Comparison of ENCODE assay signal across 8 cellular contexts in the genomic region with DNA sequence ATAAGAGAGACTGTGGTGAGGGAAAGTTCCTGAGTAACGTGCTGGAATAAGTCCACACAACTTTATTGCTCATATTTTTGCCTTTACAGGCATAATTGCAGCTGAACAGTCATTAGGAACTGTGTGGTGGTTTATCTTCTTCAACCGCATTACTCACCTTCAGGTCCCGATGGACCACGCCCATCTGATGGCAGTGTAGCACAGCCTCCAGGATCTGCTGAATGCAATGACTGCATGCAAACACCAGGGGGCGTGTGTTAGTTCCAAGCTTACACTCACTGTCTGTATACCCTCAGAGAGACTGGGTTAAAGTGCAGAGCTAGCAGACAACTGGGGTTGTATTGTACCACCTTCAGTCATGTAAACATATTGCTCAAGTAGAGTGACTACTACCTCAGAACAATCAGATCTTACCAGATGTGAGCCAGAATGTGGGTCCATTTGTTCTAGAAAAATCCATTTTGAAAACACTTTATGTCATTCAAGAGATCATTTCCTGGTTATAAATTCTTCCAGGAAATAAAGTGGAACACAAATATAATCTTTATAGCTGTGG.
DNase-seq lines count a peak whose midpoint lies in the region; ATAC-seq and TF ChIP-seq lines count a peak whose summit lies in the region.

No MANE protein-coding gene starts in this region.

- no peak overlapping the region for H2AK9ac ChIP-seq in IMR-90 (replicated peaks; ENCODE audit: low read depth, low read length, poor library complexity)

- H3K36me3 ChIP-seq in IMR-90 (ENCODE audit: control insufficient read depth, insufficient read depth, low read length), result peaks cover 3% of the 10 kb centered on the region
- H3K36me3 ChIP-seq in OCI-LY3 (replicated peaks; ENCODE audit: low read depth, low read length), result no peaks in the 10 kb centered on the region
- H3K36me3 ChIP-seq in mucosa of rectum (ENCODE audit: control insufficient read depth in 2 of 2, insufficient read depth in 2 of 2, low read length in 2 of 2), result peaks cover 0 to 5% of the 10 kb centered on the region in 2 donors

- H3K27ac ChIP-seq in IMR-90 (ENCODE audit: insufficient read depth, low read length), result no peak overlapping the region
- H3K27ac ChIP-seq in OCI-LY3 (ENCODE audit: low read length), result no peak overlapping the region
- peak overlapping the region; percentile 65 to 85 for H3K27ac ChIP-seq in mucosa of rectum (ENCODE audit: low read depth in 2 of 2, low read length in 2 of 2)

- H3K4me1 ChIP-seq in IMR-90 (ENCODE audit: control insufficient read depth, insufficient read depth, low read length), result no peaks in the 10 kb centered on the region
- H3K4me1 ChIP-seq in OCI-LY3 (ENCODE audit: low read length), result peaks cover 14% of the 10 kb centered on the region
- peaks cover 12 to 19% of the 10 kb centered on the region in 2 donors for H3K4me1 ChIP-seq in mucosa of rectum (ENCODE audit: control insufficient read depth in 2 of 2, insufficient read depth in 2 of 2, low read length in 2 of 2)

- H3K79me1 ChIP-seq in IMR-90 (ENCODE audit: low read depth in 1 of 2, low read length in 2 of 2), result peaks cover 8 to 16% of the 10 kb centered on the region in 2 experiments; a peak in 2 of 4 replicates

- CTCF ChIA-PET in IMR-90 (lab: Yijun Ruan, JAX), result interaction anchor here (0.5 to 1.4 kb wide), 12 partner anchors 10 to 831 kb away, joined by 3 to 5 read pairs (median 3); no protein-coding TSS in a partner anchor

- H3K4ac ChIP-seq in IMR-90 (ENCODE audit: low read depth, low read length), result no peak overlapping the region

- peak; percentile 99 for ATAC-seq in GM21576 (IDR thresholded peaks at IDR 0.05; ENCODE audit: unreplicated experiment)
- peak; percentile 99 for ATAC-seq in IMR-90 (ENCODE audit: low read depth)

- H4K5ac ChIP-seq in IMR-90 (ENCODE audit: low read depth, low read length), result no peak overlapping the region

- H3K27me3 ChIP-seq in IMR-90 (ENCODE audit: control insufficient read depth, insufficient read depth, low read length) (no peaks in the 10 kb centered on the region), OCI-LY3 (ENCODE audit: low read depth, low read length) (no peaks in the 10 kb centered on the region), mucosa of rectum (ENCODE audit: control insufficient read depth in 2 of 2, insufficient read depth in 2 of 2, low read length in 2 of 2) (no peaks in the 10 kb centered on the region)

- H3K56ac ChIP-seq in IMR-90 (ENCODE audit: extremely low read depth, insufficient read depth, low read length), result no peak overlapping the region

- no peaks in the 10 kb centered on the region for H3K79me2 ChIP-seq in OCI-LY3 (ENCODE audit: low read length)

- TF ChIP-seq CTCF in IMR-90 (conservative IDR thresholded peaks at IDR 0.05; ENCODE audit: low read depth, low read length) (peak; percentile 90), OCI-LY3 (IDR thresholded peaks at IDR 0.05; ENCODE audit: low read depth, low read length) (peak; percentile 95)

- no peak overlapping the region for H2BK20ac ChIP-seq in IMR-90 (ENCODE audit: low read depth, low read length)

- DNase-seq in DMS153 treated with DMSO at 0.1 percent for 48 hours (lab: John Stamatoyannopoulos, UW; ENCODE audit: unreplicated experiment), result peak; percentile 88
- peak; percentile 95 for DNase-seq in IMR-90
- DNase-seq in activated CD8-positive, alpha-beta memory T cell treated with anti-CD3 and anti-CD28 coated beads, Interleukin-2, amount 50 U/mL, for 24 hours (ENCODE audit: extremely low read depth), result peak; percentile 82
- peak; percentile 54 for DNase-seq in epidermal melanocyte (ENCODE audit: insufficient read length, low spot score)
- DNase-seq in stimulated activated CD8-positive, alpha-beta memory T cell treated with anti-CD3 and anti-CD28 coated beads, Interleukin-4, amount 100 ng/mL, for 48 hours, result peak; percentile 89

- no peak overlapping the region for H2BK15ac ChIP-seq in IMR-90 (ENCODE audit: low read depth, low read length)

- H3K18ac ChIP-seq in IMR-90 (ENCODE audit: low read depth, low read length), result no peak overlapping the region

- no peak overlapping the region for H2AK5ac ChIP-seq in IMR-90 (ENCODE audit: low read depth, low read length)

- no peak overlapping the region for H2BK5ac ChIP-seq in IMR-90 (ENCODE audit: low read depth, low read length, poor library complexity, severe bottlenecking)

- H3K23ac ChIP-seq in IMR-90 (ENCODE audit: low read depth, low read length), result no peak overlapping the region

- dilution Hi-C loops in IMR-90 (cut with HindIII; ENCODE audit: low sequenced_read_pairs, unreplicated experiment), result no loop called here

- no peak overlapping the region for H2BK120ac ChIP-seq in IMR-90 (ENCODE audit: low read depth, low read length)

- H3K14ac ChIP-seq in IMR-90 (replicated peaks; ENCODE audit: low read depth, low read length), result no peak overlapping the region

- no peak overlapping the region for H4K91ac ChIP-seq in IMR-90 (ENCODE audit: insufficient read depth, low read depth, low read length)

- H3K4me2 ChIP-seq in IMR-90 (ENCODE audit: low read depth, low read length), result no peak overlapping the region
- peak overlapping the region; percentile 33 for H3K4me2 ChIP-seq in OCI-LY3 (ENCODE audit: low read length)

- H3K9me3 ChIP-seq in IMR-90 (ENCODE audit: control insufficient read depth, insufficient read depth, low read length) (no peaks in the 10 kb centered on the region), OCI-LY3 (ENCODE audit: insufficient read depth, low read length) (no peaks in the 10 kb centered on the region), mucosa of rectum (ENCODE audit: control insufficient read depth in 2 of 2, low read length in 2 of 2) (no peaks in the 10 kb centered on the region)

- no peak for TF ChIP-seq POLR2A in IMR-90 (IDR thresholded peaks at IDR 0.05; ENCODE audit: low read depth, low read length)

- peak; percentile 78 for TF ChIP-seq RAD21 in IMR-90 (IDR thresholded peaks at IDR 0.05; ENCODE audit: low read length)

- no peaks in the 10 kb centered on the region; the same call in 1 of the 2 replicates for H3K9me1 ChIP-seq in IMR-90 (ENCODE audit: insufficient read depth, low read length)

- H3K9ac ChIP-seq in IMR-90 (ENCODE audit: low read depth, low read length) (no peak overlapping the region), OCI-LY3 (ENCODE audit: low read length) (no peak overlapping the region), mucosa of rectum (ENCODE audit: low read depth in 1 of 2, low read length in 2 of 2) (peak overlapping the region in 1 of 2 donors; percentile 27)

- WGBS in IMR-90 (ENCODE audit: extremely low coverage in 2 of 2, insufficient read length in 1 of 2), 2 experiments, result 0% methylated on average over 1 of the region's 5 CpGs; no CpG with 5 or more reads in 1 of the 2 experiments

- no peak overlapping the region for H4K8ac ChIP-seq in IMR-90 (ENCODE audit: low read depth in 2 of 2, low read length in 2 of 2)

- POLR2A ChIA-PET in IMR-90 (lab: Charles Lee; ENCODE audit: unreplicated experiment), result no interaction called here

- H3K4me3 ChIP-seq in IMR-90 (ENCODE audit: insufficient read depth, low read depth, low read length) (no peak overlapping the region), OCI-LY3 (ENCODE audit: low read length) (no peak overlapping the region), mucosa of rectum (ENCODE audit: low read length in 2 of 2) (no peak overlapping the region)

- H2AFZ ChIP-seq in IMR-90 (replicated peaks; ENCODE audit: low read length, poor library complexity), result peak overlapping the region; percentile 24
- 0 out of 2 replicates have a peak overlapping the region, but pooled peaks have one; percentile 27 for H2AFZ ChIP-seq in OCI-LY3 (ENCODE audit: low read depth, low read length)

- BruUV-seq in IMR-90 (replicated peaks; lab: Mats Ljungman, UMichigan), result no TSS peak

- H4K20me1 ChIP-seq in IMR-90 (ENCODE audit: insufficient read depth, low read length), result peaks cover 3% of the 10 kb centered on the region; the same call in 1 of the 2 replicates
- H4K20me1 ChIP-seq in OCI-LY3 (ENCODE audit: insufficient read depth, low read length), result no peaks in the 10 kb centered on the region

- in situ Hi-C loops in IMR-90 (cut with MboI; ENCODE audit: low sequenced_read_pairs), result loop anchor here (10.0 to 25.0 kb wide), 2 partner anchors 207 to 815 kb away; no protein-coding TSS in a partner anchor

- intact Hi-C loops in IMR-90 (cut with micrococcal nuclease), result loop anchor here (1.0 to 10.0 kb wide), 3 partner anchors 137 to 273 kb away; partner anchors contain the start of gene CAMK2D

TF ChIP-seq in IMR-90, 13 proteins besides CTCF, POLR2A, EP300 and RAD21 (continues in another document):
- TF ChIP-seq SMC3 (IDR thresholded peaks at IDR 0.05; ENCODE audit: low read depth, low read length) (peak; percentile 89), MAZ (IDR thresholded peaks at IDR 0.05; ENCODE audit: borderline replicate concordance, low read depth, low read length) (peak; percentile 30; the same call in 1 of the 2 replicates), CEBPB (IDR thresholded peaks at IDR 0.05; ENCODE audit: low read depth, low read length) (peak; percentile 66), USF2 (IDR thresholded peaks at IDR 0.05; ENCODE audit: low read depth, low read length) (no peak), MAFK (IDR thresholded peaks at IDR 0.05; ENCODE audit: low read depth, low read length) (peak; percentile 38), RCOR1 (IDR thresholded peaks at IDR 0.05; ENCODE audit: insufficient replicate concordance, low read length) (no peak), NFE2L2 (IDR thresholded peaks at IDR 0.05; ENCODE audit: low read depth, low read length) (no peak), CHD1 (IDR thresholded peaks at IDR 0.05; ENCODE audit: low read depth, low read length) (no peak), MXI1 (IDR thresholded peaks at IDR 0.05; ENCODE audit: borderline replicate concordance, low read depth, low read length) (no peak), FOS (IDR thresholded peaks at IDR 0.05; ENCODE audit: low read depth, low read length) (0 out of 2 replicates have a peak, but pooled peaks have one; percentile 50)
- TF ChIP-seq, protein P1, sequence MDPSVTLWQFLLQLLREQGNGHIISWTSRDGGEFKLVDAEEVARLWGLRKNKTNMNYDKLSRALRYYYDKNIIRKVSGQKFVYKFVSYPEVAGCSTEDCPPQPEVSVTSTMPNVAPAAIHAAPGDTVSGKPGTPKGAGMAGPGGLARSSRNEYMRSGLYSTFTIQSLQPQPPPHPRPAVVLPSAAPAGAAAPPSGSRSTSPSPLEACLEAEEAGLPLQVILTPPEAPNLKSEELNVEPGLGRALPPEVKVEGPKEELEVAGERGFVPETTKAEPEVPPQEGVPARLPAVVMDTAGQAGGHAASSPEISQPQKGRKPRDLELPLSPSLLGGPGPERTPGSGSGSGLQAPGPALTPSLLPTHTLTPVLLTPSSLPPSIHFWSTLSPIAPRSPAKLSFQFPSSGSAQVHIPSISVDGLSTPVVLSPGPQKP (IDR thresholded peaks at IDR 0.05; ENCODE audit: borderline replicate concordance, low read depth, low read length), result no peak

Comparison
In these comparisons a context has a peak if more than half of its experiments do, and no peak if none do; other contexts are left out.
1. H3K27ac ChIP-seq: peak in mucosa of rectum (2 of 2); none in IMR-90 (single experiment) and OCI-LY3 (single experiment).
2. Peak in every context shown above with its lines, with median percentiles within 50 percentile points of each other: DNase-seq.